In the genomic region with DNA sequence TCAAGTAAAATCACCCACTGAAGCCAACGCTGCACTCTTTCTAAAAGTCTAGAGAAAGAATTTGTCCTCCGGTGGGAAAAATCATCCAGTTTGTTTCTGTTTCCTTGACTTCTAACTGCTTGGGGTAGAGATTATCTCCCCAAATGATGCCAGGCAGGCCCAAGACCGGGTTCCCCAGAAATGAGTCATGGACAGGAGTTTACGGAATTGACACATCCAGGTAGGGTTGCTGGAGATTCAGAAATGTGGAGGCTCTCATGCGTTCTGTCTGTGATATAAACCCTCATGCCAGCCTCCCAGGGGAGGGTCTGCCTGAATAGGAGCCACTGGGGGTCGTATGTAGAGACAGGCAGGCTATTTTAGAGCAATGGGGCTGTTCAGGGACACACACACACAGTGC, we compare ENCODE assay signal across 25 cellular contexts.
"Had no signal": no experiment of that assay in that cellular context is flagged by ENCODE, and none has a peak within 500 bp of the region (broad histone marks: within the 10 kb centered on the region; RNA-seq: fewer than 3 reads in every experiment).

No MANE protein-coding gene starts in this region.

- H3K9me3 Mint-ChIP-seq: activated CD4-positive, alpha-beta memory T cell treated with anti-CD3 and anti-CD28 coated beads for 36 hours; activated naive CD4-positive, alpha-beta T cell treated with anti-CD3 and anti-CD28 coated beads for 36 hours; activated naive CD8-positive, alpha-beta T cell treated with anti-CD3 and anti-CD28 coated beads, Interleukin-2, amount 50 U/mL, for 24 hours; activated T-cell treated with anti-CD3 and anti-CD28 coated beads, Interleukin-2, amount 50 U/mL, for 4 hours; central memory CD8-positive, alpha-beta T cell; T-helper 1 cell treated with Interleukin-12 subunit alpha and Interleukin-12 subunit beta and Interleukin-4 antibody, amounts not matched to agents 30 μg/mL and 1 μg/mL, for 36 hours had no signal

- DNase-seq: activated CD4-positive, alpha-beta memory T cell treated with anti-CD3 and anti-CD28 coated beads for 36 hours; activated CD4-positive, alpha-beta T cell treated with anti-CD3 and anti-CD28 coated beads for 48 hours; activated CD4-positive, CD25-positive, alpha-beta regulatory T cell treated with anti-CD3 and anti-CD28 coated beads, Interleukin-2, amount 50 U/mL, for 72 hours; activated CD8-positive, alpha-beta memory T cell treated with anti-CD3 and anti-CD28 coated beads for 24 hours; activated gamma-delta T cell; activated naive CD4-positive, alpha-beta T cell treated with anti-CD3 and anti-CD28 coated beads for 36 hours; activated naive CD8-positive, alpha-beta T cell treated with anti-CD3 and anti-CD28 coated beads, Interleukin-2, amount 50 U/mL, for 24 hours; activated T-cell treated with anti-CD3 and anti-CD28 coated beads, Interleukin-2, amount 50 U/mL, for 4 hours; amniotic stem cell; body of pancreas; MG63; MV-4-11; NCI-H1436; NCI-H1694 treated with DMSO at 0.1 percent for 48 hours; NCI-H345; NCI-H510A; NCI-H526 treated with DMSO at 0.1 percent for 48 hours; NCI-H82; SHP77 treated with DMSO at 0.1 percent for 48 hours had no signal

- H3K9me3 ChIP-seq: ascending aorta, body of pancreas, MG63 had no signal

- H3K4me1 Mint-ChIP-seq: central memory CD8-positive, alpha-beta T cell; WTC11 had no signal

- H3K27ac ChIP-seq: ascending aorta, body of pancreas, KMS-11 had no signal

- H3K27ac Mint-ChIP-seq: activated CD4-positive, alpha-beta memory T cell treated with anti-CD3 and anti-CD28 coated beads for 36 hours; activated naive CD8-positive, alpha-beta T cell treated with anti-CD3 and anti-CD28 coated beads, Interleukin-2, amount 50 U/mL, for 24 hours; WTC11 had no signal

- ATAC-seq: activated naive CD8-positive, alpha-beta T cell treated with anti-CD3 and anti-CD28 coated beads, Interleukin-2, amount 50 U/mL, for 24 hours; body of pancreas; Panc1; WTC11 had no signal

- H3K27me3 Mint-ChIP-seq: activated CD4-positive, alpha-beta memory T cell treated with anti-CD3 and anti-CD28 coated beads for 36 hours; activated naive CD8-positive, alpha-beta T cell treated with anti-CD3 and anti-CD28 coated beads, Interleukin-2, amount 50 U/mL, for 24 hours; central memory CD8-positive, alpha-beta T cell had no signal

- H3K36me3 Mint-ChIP-seq: activated CD4-positive, alpha-beta memory T cell treated with anti-CD3 and anti-CD28 coated beads for 36 hours had no signal

- H3K27me3 ChIP-seq: ascending aorta, body of pancreas, MG63 had no signal

- H3K4me3 Mint-ChIP-seq: activated CD4-positive, alpha-beta memory T cell treated with anti-CD3 and anti-CD28 coated beads for 36 hours; activated naive CD4-positive, alpha-beta T cell treated with anti-CD3 and anti-CD28 coated beads for 36 hours; activated naive CD8-positive, alpha-beta T cell treated with anti-CD3 and anti-CD28 coated beads, Interleukin-2, amount 50 U/mL, for 24 hours; activated T-cell treated with anti-CD3 and anti-CD28 coated beads, Interleukin-2, amount 50 U/mL, for 4 hours; central memory CD8-positive, alpha-beta T cell; T-helper 1 cell treated with Interleukin-12 subunit alpha and Interleukin-12 subunit beta and Interleukin-4 antibody, amounts not matched to agents 30 μg/mL and 1 μg/mL, for 36 hours; WTC11 had no signal
